In genomic region chr19:39436350-39436716, GRCh38 we compare ENCODE assay signal across 8 cellular contexts. TPM values are rescaled to one million over a fixed set of nuclear protein-coding genes. Genes with fewer than 3 reads are reported as not detected.
A peak's percentile ranks its signal among the peaks of the same experiment; 100 is the strongest.
DNase-seq lines count a peak whose midpoint lies in the region; ATAC-seq and TF ChIP-seq lines count a peak whose summit lies in the region.

No MANE protein-coding gene starts in this region.

- WGBS in body of pancreas, 2 donors = 3 to 15% methylated on average over 2 of the region's 2 CpGs
- WGBS in mesenchymal stem cell = 4% methylated on average over 2 of the region's 2 CpGs

- H3K4ac ChIP-seq in mesenchymal stem cell (ENCODE audit: low read depth in 1 of 2, low read length in 2 of 2) = peak overlapping the region in 1 of 2 experiments; percentile 41

- H3K9ac ChIP-seq in mesenchymal stem cell (ENCODE audit: low read length) = peak overlapping the region; percentile 99

- peaks cover 9% of the 10 kb centered on the region for H3K4me1 ChIP-seq in cardiac muscle cell (ENCODE audit: low read depth)
- peaks cover 38% of the 10 kb centered on the region for H3K4me1 ChIP-seq in body of pancreas
- peaks cover 18% of the 10 kb centered on the region for H3K4me1 ChIP-seq in mesenchymal stem cell (ENCODE audit: control insufficient read depth, insufficient read depth, low read depth, low read length)
- H3K4me1 ChIP-seq in upper lobe of right lung = peaks cover 23% of the 10 kb centered on the region

- H3K9me3 ChIP-seq in cardiac muscle cell (ENCODE audit: low read depth) (no peaks in the 10 kb centered on the region), body of pancreas (no peaks in the 10 kb centered on the region), mesenchymal stem cell (ENCODE audit: control insufficient read depth, low read length) (no peaks in the 10 kb centered on the region), upper lobe of right lung (no peaks in the 10 kb centered on the region)

- H2BK15ac ChIP-seq in mesenchymal stem cell (ENCODE audit: low read depth, poor library complexity, severe bottlenecking) = peak overlapping the region; percentile 29

- no peak for TF ChIP-seq CTCF in cardiac muscle cell (IDR thresholded peaks at IDR 0.05; ENCODE audit: low read depth, low read length)
- TF ChIP-seq CTCF in body of pancreas (IDR thresholded peaks at IDR 0.05) = no peak
- TF ChIP-seq CTCF in upper lobe of right lung (IDR thresholded peaks at IDR 0.05) = no peak
- TF ChIP-seq CTCF in omental fat pad (IDR thresholded peaks at IDR 0.05) = no peak

- H2BK12ac ChIP-seq in mesenchymal stem cell (ENCODE audit: low read length in 2 of 2) = peak overlapping the region in 1 of 2 experiments; percentile 35

- H3K27ac ChIP-seq in cardiac muscle cell (peak overlapping the region; percentile 95), body of pancreas (peak overlapping the region; percentile 71 to 86 (median 75)), mesenchymal stem cell (ENCODE audit: low read length, poor library complexity, severe bottlenecking) (peak overlapping the region; percentile 78), upper lobe of right lung (peak overlapping the region; percentile 93)

- no peak overlapping the region for H4K91ac ChIP-seq in mesenchymal stem cell (ENCODE audit: low read length)

- peaks cover 13% of the 10 kb centered on the region for H3K79me1 ChIP-seq in mesenchymal stem cell (replicated peaks; ENCODE audit: low read length, poor library complexity, severe bottlenecking)

- H3K27me3 ChIP-seq in cardiac muscle cell (no peaks in the 10 kb centered on the region), body of pancreas (no peaks in the 10 kb centered on the region), mesenchymal stem cell (ENCODE audit: control insufficient read depth in 1 of 2, insufficient read depth in 1 of 2, low read length in 2 of 2) (no peaks in the 10 kb centered on the region), upper lobe of right lung (no peaks in the 10 kb centered on the region)

- peak overlapping the region; percentile 77 for H2AK5ac ChIP-seq in mesenchymal stem cell (ENCODE audit: low read length, severe bottlenecking)

- DNase-seq in cardiac muscle cell (ENCODE audit: low read depth in 1 of 2, low spot score in 1 of 2) (no peak), left cardiac atrium (no peak), body of pancreas (no peak), mesenchymal stem cell (no peak), upper lobe of right lung (no peak), NCI-H1417 treated with DMSO at 0.1 percent for 48 hours (lab: John Stamatoyannopoulos, UW) (no peak), omental fat pad (ENCODE audit: low spot score) (no peak)

- no peak overlapping the region for H2BK5ac ChIP-seq in mesenchymal stem cell (ENCODE audit: low read depth, low read length, poor library complexity, severe bottlenecking)

- peak overlapping the region; percentile 69 for H4K8ac ChIP-seq in mesenchymal stem cell (ENCODE audit: low read length)

- TF ChIP-seq POLR2A in body of pancreas (IDR thresholded peaks at IDR 0.05) = no peak

- H3K4me2 ChIP-seq in mesenchymal stem cell (ENCODE audit: low read length, poor library complexity, severe bottlenecking) = peak overlapping the region; percentile 82

- no peak overlapping the region for H3K23ac ChIP-seq in mesenchymal stem cell (ENCODE audit: low read length in 2 of 2)

- no peak overlapping the region for H2AFZ ChIP-seq in mesenchymal stem cell (ENCODE audit: low read depth, low read length)

- peak overlapping the region in 1 of 2 experiments; percentile 28 for H3K18ac ChIP-seq in mesenchymal stem cell (ENCODE audit: low read depth in 1 of 2, low read length in 2 of 2)

- H3K4me3 ChIP-seq in cardiac muscle cell = peak overlapping the region; percentile 99
- H3K4me3 ChIP-seq in body of pancreas = no peak overlapping the region
- peak overlapping the region; percentile 3 to 99 for H3K4me3 ChIP-seq in mesenchymal stem cell (ENCODE audit: insufficient read depth in 1 of 2, low read depth in 1 of 2, low read length in 2 of 2)
- H3K4me3 ChIP-seq in upper lobe of right lung = peak overlapping the region; percentile 92

- no peak overlapping the region for H3K14ac ChIP-seq in mesenchymal stem cell (ENCODE audit: low read length in 2 of 2)

- intact Hi-C loops in left cardiac atrium (cut with DNase I) = no loop called here
- intact Hi-C loops in body of pancreas (cut with DNase I) = no loop called here
- intact Hi-C loops in upper lobe of right lung (cut with DNase I) = no loop called here

- ATAC-seq in left cardiac atrium (no peak), body of pancreas (no peak), upper lobe of right lung (no peak), HG03354 (IDR thresholded peaks at IDR 0.05; ENCODE audit: poor library complexity, severe bottlenecking, unreplicated experiment) (no peak), omental fat pad (ENCODE audit: low FRiP score) (no peak)

- H3K36me3 ChIP-seq in cardiac muscle cell (peaks cover 17% of the 10 kb centered on the region), body of pancreas (replicated peaks in 1 of 2; ENCODE audit: insufficient read depth in 1 of 2, low read depth in 2 of 2) (peaks cover 0 to 13% of the 10 kb centered on the region in 2 donors), mesenchymal stem cell (ENCODE audit: control insufficient read depth in 1 of 2, insufficient read depth in 2 of 2, low read depth in 1 of 2, low read length in 2 of 2) (peaks cover 28 to 30% of the 10 kb centered on the region in 2 experiments), upper lobe of right lung (peaks cover 33% of the 10 kb centered on the region)

- peak overlapping the region; percentile 24 for H2BK120ac ChIP-seq in mesenchymal stem cell (ENCODE audit: low read depth, low read length)

RNA-seq across cellular contexts. Expression of gene RPS16, which starts 0.6 kb away (rescaled TPM):
- total RNA-seq in cardiac muscle cell = 369 and 374 TPM in 2 replicates
- polyA plus RNA-seq in cardiac muscle cell = 508 and 542 TPM in 2 replicates
- total RNA-seq in left cardiac atrium = 1,000 to 10,000 TPM; 1,273 to 1,597 TPM
- total RNA-seq in body of pancreas = 1,000 to 10,000 TPM in 1 of 2 donors, 100 to 1,000 TPM in 1; 573 to 1,475 TPM
- 3,108 TPM for polyA plus RNA-seq in mesenchymal stem cell (2013, experiment 1 of 2)
- polyA plus RNA-seq in mesenchymal stem cell (2013, experiment 2 of 2) = 3,178 TPM
- 1,446 TPM for total RNA-seq in upper lobe of right lung
- 1,000 to 10,000 TPM; 1,153 to 1,681 (median 1,338) TPM for total RNA-seq in omental fat pad

RNA-seq across cellular contexts. Expression of gene SUPT5H, which starts 9.0 kb away (rescaled TPM):
- total RNA-seq in cardiac muscle cell (106 and 156 TPM in 2 replicates), left cardiac atrium (10 to 100 TPM; 61.1 to 70.1 TPM), body of pancreas (10 to 100 TPM; 82.0 to 90.3 TPM), upper lobe of right lung (98.4 TPM), omental fat pad (100 to 1,000 TPM in 1 of 4 donors, 10 to 100 TPM in 3; 62.2 to 102 (median 73.3) TPM)
- polyA plus RNA-seq in cardiac muscle cell = 145 and 185 TPM in 2 replicates
- polyA plus RNA-seq in mesenchymal stem cell (2013, experiment 1 of 2) = 87.1 TPM
- 84.1 TPM for polyA plus RNA-seq in mesenchymal stem cell (2013, experiment 2 of 2)

RNA-seq across cellular contexts. Expression of gene PLEKHG2, which starts 23.9 kb away (rescaled TPM):
- total RNA-seq in cardiac muscle cell (40.7 and 45.4 TPM in 2 replicates), left cardiac atrium (10 to 100 TPM; 13.7 to 28.0 TPM), body of pancreas (10 to 100 TPM in 1 of 2 donors, 1 to 10 TPM in 1; 6.7 to 13.2 TPM), upper lobe of right lung (32.4 TPM), omental fat pad (10 to 100 TPM; 16.5 to 35.3 (median 21.4) TPM)
- 30.5 and 40.0 TPM in 2 replicates for polyA plus RNA-seq in cardiac muscle cell
- polyA plus RNA-seq in mesenchymal stem cell (2013, experiment 1 of 2) = 61.4 TPM
- polyA plus RNA-seq in mesenchymal stem cell (2013, experiment 2 of 2) = 51.6 TPM

RNA-seq across cellular contexts. Expression of gene ZFP36, which starts 29.7 kb away (rescaled TPM):
- total RNA-seq in cardiac muscle cell (13.6 and 14.6 TPM in 2 replicates), left cardiac atrium (100 to 1,000 TPM in 1 of 2 donors, 10 to 100 TPM in 1; 93.5 to 156 TPM), body of pancreas (100 to 1,000 TPM in 1 of 2 donors, 10 to 100 TPM in 1; 55.8 to 108 TPM), upper lobe of right lung (224 TPM), omental fat pad (100 to 1,000 TPM; 323 to 827 (median 509) TPM)
- 51.2 and 53.4 TPM in 2 replicates for polyA plus RNA-seq in cardiac muscle cell
- 316 TPM for polyA plus RNA-seq in mesenchymal stem cell (2013, experiment 1 of 2)
- 290 TPM for polyA plus RNA-seq in mesenchymal stem cell (2013, experiment 2 of 2)

RNA-seq across cellular contexts. Expression of gene TIMM50, which starts 44.3 kb away (rescaled TPM):
- total RNA-seq in cardiac muscle cell = 80.4 and 108 TPM in 2 replicates
- 93.3 and 101 TPM in 2 replicates for polyA plus RNA-seq in cardiac muscle cell
- total RNA-seq in left cardiac atrium = 10 to 100 TPM; 60.3 to 71.2 TPM
- 10 to 100 TPM; 30.4 to 50.8 TPM for total RNA-seq in body of pancreas
- polyA plus RNA-seq in mesenchymal stem cell (2013, experiment 1 of 2) = 57.0 TPM
- 58.8 TPM for polyA plus RNA-seq in mesenchymal stem cell (2013, experiment 2 of 2)
- total RNA-seq in upper lobe of right lung = 43.9 TPM
- total RNA-seq in omental fat pad = 10 to 100 TPM; 36.4 to 65.7 (median 50.3) TPM

Comparison
In these comparisons a context has a peak if more than half of its experiments do, and no peak if none do; other contexts are left out.
1. H3K4me3 ChIP-seq: peak in cardiac muscle cell (single experiment), mesenchymal stem cell (2 of 2) and upper lobe of right lung (single experiment); none in body of pancreas (0 of 2).
2. Peak in every context shown above with its lines, with median percentiles within 50 percentile points of each other: H3K27ac ChIP-seq.